Comparison of ENCODE assay signal across 8 cellular contexts in genomic region chr2:13558368-13558767, GRCh38.
A peak's percentile ranks its signal among the peaks of the same experiment; 100 is the strongest.
DNase-seq lines count a peak whose midpoint lies in the region; ATAC-seq, FAIRE-seq and TF ChIP-seq lines count a peak whose summit lies in the region.

No MANE protein-coding gene starts in this region.

- 62 to 68% methylated on average over 3 of the region's 3 CpGs for WGBS in pancreas, 2 donors
- 80% methylated on average over 3 of the region's 3 CpGs for WGBS in right cardiac atrium

- peak; percentile 46 for ATAC-seq in GM19328 (IDR thresholded peaks at IDR 0.05; ENCODE audit: unreplicated experiment)
- ATAC-seq in HG03135 (IDR thresholded peaks at IDR 0.05; ENCODE audit: unreplicated experiment) = peak; percentile 64
- ATAC-seq in pancreas = peak; percentile 16 to 68 (median 63)
- no peak for ATAC-seq in right cardiac atrium

- DNase-seq in SJSA1 (ENCODE audit: low read depth in 1 of 2, low spot score in 2 of 2) (peak; percentile 65 to 86), pancreas (peak in 1 of 6 donors; percentile 9), germinal center (ENCODE audit: low spot score) (no peak), KBM-7 (no peak), Peyer's patch (no peak), right cardiac atrium (no peak)

- TF ChIP-seq POLR2A in Peyer's patch (IDR thresholded peaks at IDR 0.05) = no peak

- intact Hi-C loops in pancreas (cut with DNase I) = no loop called here
- intact Hi-C loops in right cardiac atrium (cut with DNase I) = no loop called here

- in situ Hi-C loops in KBM-7 (cut with MboI; ENCODE audit: low pct_unique_long_range_greater_than_20kb, low sequenced_read_pairs) = no loop called here

- H3K36me3 ChIP-seq in SJSA1 (no peaks in the 10 kb centered on the region), pancreas (no peaks in the 10 kb centered on the region), Peyer's patch (no peaks in the 10 kb centered on the region)

- H3K4me3 ChIP-seq in SJSA1 = no peak overlapping the region
- no peak overlapping the region for H3K4me3 ChIP-seq in pancreas
- no peak overlapping the region for H3K4me3 ChIP-seq in Peyer's patch
- no peak overlapping the region for H3K4me3 ChIP-seq in right cardiac atrium (ENCODE audit: low read length)

- TF ChIP-seq CTCF in pancreas (IDR thresholded peaks at IDR 0.05) (no peak), Peyer's patch (IDR thresholded peaks at IDR 0.05) (no peak)

- FAIRE-seq in pancreas (lab: Jason Lieb, UNC) = no peak

- H3K4me1 ChIP-seq in SJSA1 (replicated peaks) = peaks cover 20% of the 10 kb centered on the region
- no peaks in the 10 kb centered on the region for H3K4me1 ChIP-seq in pancreas
- no peaks in the 10 kb centered on the region for H3K4me1 ChIP-seq in Peyer's patch
- H3K4me1 ChIP-seq in right cardiac atrium (ENCODE audit: control insufficient read depth, insufficient read depth, low read length) = no peaks in the 10 kb centered on the region

- H3K27ac ChIP-seq in SJSA1 (peak overlapping the region; percentile 67), pancreas (no peak overlapping the region), Peyer's patch (no peak overlapping the region), right cardiac atrium (ENCODE audit: low read length) (no peak overlapping the region)

- H3K9me3 ChIP-seq in SJSA1 (replicated peaks) (no peaks in the 10 kb centered on the region), pancreas (no peaks in the 10 kb centered on the region), Peyer's patch (no peaks in the 10 kb centered on the region), right cardiac atrium (ENCODE audit: control insufficient read depth, low read length) (peaks cover 3% of the 10 kb centered on the region)

- H3K27me3 ChIP-seq in SJSA1 (replicated peaks) = no peaks in the 10 kb centered on the region
- no peaks in the 10 kb centered on the region for H3K27me3 ChIP-seq in pancreas
- no peaks in the 10 kb centered on the region for H3K27me3 ChIP-seq in Peyer's patch
- no peaks in the 10 kb centered on the region for H3K27me3 ChIP-seq in right cardiac atrium (ENCODE audit: control insufficient read depth, insufficient read depth)

Comparison
In these comparisons a context has a peak if more than half of its experiments do, and no peak if none do; other contexts are left out.
1. ATAC-seq: peak in GM19328 (single experiment), HG03135 (single experiment) and pancreas (4 of 4); none in right cardiac atrium (0 of 2).
2. DNase-seq: peak in SJSA1 (2 of 2); none in germinal center (single experiment), KBM-7 (single experiment), Peyer's patch (0 of 3) and right cardiac atrium (0 of 3).